12 cellular contexts compared by ENCODE assay signal in the genomic region with DNA sequence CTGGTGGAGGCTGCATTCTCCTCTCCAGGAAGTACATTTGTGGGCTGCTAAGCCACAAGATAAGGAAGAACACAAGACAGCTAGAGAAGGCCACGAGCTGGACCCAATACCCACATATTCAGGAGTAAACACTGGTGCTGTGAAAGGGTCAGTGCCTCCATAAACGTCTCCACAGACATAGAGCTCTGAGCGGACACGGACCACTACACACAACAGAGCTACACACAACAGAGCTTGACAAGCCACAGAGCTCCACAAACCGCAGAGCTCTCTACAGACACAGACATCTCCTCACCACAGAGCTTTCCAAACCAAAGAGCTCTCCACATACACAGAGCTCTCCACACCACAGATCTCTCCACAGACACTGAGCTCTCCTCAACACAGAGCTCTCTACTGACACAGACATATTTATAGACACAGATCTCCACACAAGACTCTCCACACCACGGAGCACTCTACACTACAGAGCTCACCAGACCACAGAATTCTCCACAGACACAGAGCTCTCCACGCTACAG. TPM values are rescaled to one million over a fixed set of nuclear protein-coding genes. Genes with fewer than 3 reads are reported as not detected.
A peak's percentile ranks its signal among the peaks of the same experiment; 100 is the strongest.
DNase-seq lines count a peak whose midpoint lies in the region; ATAC-seq and TF ChIP-seq lines count a peak whose summit lies in the region.
"Had no signal": no experiment of that assay in that cellular context is flagged by ENCODE, and none has a peak within 500 bp of the region (broad histone marks: within the 10 kb centered on the region; RNA-seq: fewer than 3 reads in every experiment).

No MANE protein-coding gene starts in this region.

- no peaks in the 10 kb centered on the region for H3K36me3 Mint-ChIP-seq in Calu3 (ENCODE audit: insufficient read depth, unreplicated experiment)

- CTCF ChIA-PET in Calu3 (lab: Charles Lee): interaction anchor here (0.6 kb wide), 1 partner anchor 489 kb away, joined by 5 read pairs; no protein-coding TSS in a partner anchor

- H3K4me1 ChIP-seq in upper lobe of right lung: peaks cover 4% of the 10 kb centered on the region

- intact Hi-C loops in upper lobe of right lung (cut with DNase I) (no loop called here), Calu3 (cut with micrococcal nuclease; ENCODE audit: unreplicated experiment) (no loop called here)

- DNase-seq in Caki2 (ENCODE audit: low read depth) (peak; percentile 15), MV-4-11 (lab: John Stamatoyannopoulos, UW) (peak; percentile 81), fibroblast of villous mesenchyme (ENCODE audit: low read depth) (peak; percentile 32), LoVo (ENCODE audit: low spot score) (no peak), upper lobe of right lung (no peak), DMS 273 (lab: John Stamatoyannopoulos, UW; ENCODE audit: unreplicated experiment) (no peak), Calu3 (no peak)
- DNase-seq: DMS153, islet precursor cell, stomach had no signal

- no peaks in the 10 kb centered on the region for H3K9me3 ChIP-seq in upper lobe of right lung
- H3K9me3 ChIP-seq: stomach had no signal

- TF ChIP-seq CTCF in fibroblast of villous mesenchyme (IDR thresholded peaks at IDR 0.05; ENCODE audit: insufficient read depth, low read depth, low read length) (no peak), upper lobe of right lung (IDR thresholded peaks at IDR 0.05) (no peak), Calu3 (IDR thresholded peaks at IDR 0.05; ENCODE audit: unreplicated experiment) (no peak)

- ATAC-seq in GM21390 (IDR thresholded peaks at IDR 0.05; ENCODE audit: unreplicated experiment): peak; percentile 57
- ATAC-seq in upper lobe of right lung: no peak
- ATAC-seq: sciatic nerve had no signal

- peaks cover 52% of the 10 kb centered on the region for H3K27me3 Mint-ChIP-seq in Calu3 (ENCODE audit: unreplicated experiment)

- BruUV-seq in Calu3 (replicated peaks; lab: Mats Ljungman, UMichigan): no TSS peak

- no peaks in the 10 kb centered on the region for H3K36me3 ChIP-seq in upper lobe of right lung
- H3K36me3 ChIP-seq: stomach had no signal

- H3K4me1 Mint-ChIP-seq in Calu3 (ENCODE audit: low read depth, unreplicated experiment): peaks cover 6% of the 10 kb centered on the region

- no peak overlapping the region for H3K27ac Mint-ChIP-seq in Calu3 (ENCODE audit: unreplicated experiment)

- no peak overlapping the region for H3K4me3 ChIP-seq in fibroblast of villous mesenchyme (ENCODE audit: low read depth, low read length)
- no peak overlapping the region for H3K4me3 ChIP-seq in upper lobe of right lung
- H3K4me3 ChIP-seq: stomach had no signal

- no peak overlapping the region for H3K27ac ChIP-seq in upper lobe of right lung
- H3K27ac ChIP-seq: stomach had no signal

- no peaks in the 10 kb centered on the region for H3K9me3 Mint-ChIP-seq in Calu3 (ENCODE audit: low read depth, unreplicated experiment)

- in situ Hi-C loops in Caki2 (cut with HindIII; ENCODE audit: low pct_unique_long_range_greater_than_20kb, low sequenced_read_pairs): no loop called here

- H3K27me3 ChIP-seq in upper lobe of right lung: no peaks in the 10 kb centered on the region

- H3K4me3 Mint-ChIP-seq in Calu3 (ENCODE audit: low read depth, unreplicated experiment): no peak overlapping the region

RNA-seq across cellular contexts. Expression of gene ERMARD, which starts 51.9 kb away (rescaled TPM):
- total RNA-seq in Caki2 (2014; rRNA removed; shearing (Covaris generic); ENCODE audit: low replicate concordance): 9.6 and 22.8 TPM in 2 replicates
- total RNA-seq in fibroblast of villous mesenchyme: 15.8 and 28.5 TPM in 2 replicates
- 25.6 TPM for total RNA-seq in upper lobe of right lung
- total RNA-seq in Calu3 (2022): 16.2 and 22.0 TPM in 2 replicates

RNA-seq across cellular contexts. Expression of gene DYNLT2, which starts 52.0 kb away (rescaled TPM):
- 0.54 and 0.81 TPM in 2 replicates for total RNA-seq in Caki2 (2014; rRNA removed; shearing (Covaris generic); ENCODE audit: low replicate concordance)
- total RNA-seq in fibroblast of villous mesenchyme (1.3 TPM in 2 replicates), upper lobe of right lung (1.2 TPM), Calu3 (2022) (2.7 and 3.4 TPM in 2 replicates)

Comparison
In these comparisons a context has a peak if more than half of its experiments do, and no peak if none do; other contexts are left out.
1. DNase-seq: peak in Caki2 (single experiment), MV-4-11 (single experiment) and fibroblast of villous mesenchyme (single experiment); none in LoVo (single experiment), upper lobe of right lung (single experiment), DMS 273 (single experiment) and Calu3 (single experiment).